Comparison of ENCODE assay signal across 14 cellular contexts in the genomic region with DNA sequence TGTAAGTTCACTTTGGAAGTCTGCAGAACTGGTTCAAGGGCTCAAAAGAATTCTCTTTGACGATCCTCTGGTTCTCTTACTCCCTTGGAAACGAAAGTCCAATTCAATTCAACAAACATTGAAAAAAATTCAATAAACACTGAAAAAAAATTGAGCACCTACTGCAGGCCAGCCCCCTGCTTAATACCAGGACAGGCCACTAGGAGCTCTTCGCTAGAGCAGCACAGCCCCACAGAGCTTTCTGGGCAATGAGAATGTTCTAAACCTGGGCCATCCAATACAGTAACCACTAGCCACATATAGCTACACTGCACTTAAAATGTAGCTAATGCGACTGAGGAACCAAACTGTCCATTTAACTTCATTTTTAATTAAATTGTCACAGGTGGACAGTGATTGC. TPM values are rescaled to one million over a fixed set of nuclear protein-coding genes. Genes with fewer than 3 reads are reported as not detected.
DNase-seq lines count a peak whose midpoint lies in the region; ATAC-seq, FAIRE-seq and TF ChIP-seq lines count a peak whose summit lies in the region.
"Had no signal": no experiment of that assay in that cellular context is flagged by ENCODE, and none has a peak within 500 bp of the region (broad histone marks: within the 10 kb centered on the region; RNA-seq: fewer than 3 reads in every experiment).

No MANE protein-coding gene starts in this region.

- TF ChIP-seq CTCF in HepG2 (CRISPR knock-in tag; IDR thresholded peaks at IDR 0.05) (no peak), right lobe of liver (IDR thresholded peaks at IDR 0.05) (no peak), PC-3 (conservative IDR thresholded peaks at IDR 0.05; ENCODE audit: low read depth, low read length) (peak; percentile 49; the same call in 1 of the 2 replicates), epithelial cell of proximal tubule (conservative IDR thresholded peaks at IDR 0.05; ENCODE audit: low read depth, low read length) (peak; percentile 21), coronary artery (IDR thresholded peaks at IDR 0.05) (no peak)

- H3K4me2 ChIP-seq in HepG2 (ENCODE audit: low read depth, low read length), result no peak overlapping the region
- no peak overlapping the region for H3K4me2 ChIP-seq in PC-3 (ENCODE audit: low read length)

- H3K27ac ChIP-seq in HepG2 (ENCODE audit: extremely low read length, insufficient read depth, low read length), result no peak overlapping the region
- H3K27ac ChIP-seq in right lobe of liver, result no peak overlapping the region
- H3K27ac ChIP-seq in PC-3 (ENCODE audit: low read length), result no peak overlapping the region
- H3K27ac ChIP-seq in coronary artery, result no peak overlapping the region
- H3K27ac ChIP-seq: epithelial cell of prostate, ovary had no signal

- H3K79me2 ChIP-seq in HepG2 (ENCODE audit: insufficient read depth, low read length), result no peaks in the 10 kb centered on the region
- no peaks in the 10 kb centered on the region for H3K79me2 ChIP-seq in PC-3 (ENCODE audit: low read length)

- in situ Hi-C loops in HepG2 (cut with HindIII; ENCODE audit: extremely low pct_ligation_motif_present, low pct_unique_long_range_greater_than_20kb), result no loop called here

- no peak overlapping the region for H2AFZ ChIP-seq in HepG2 (ENCODE audit: low read length)
- no peak overlapping the region for H2AFZ ChIP-seq in PC-3 (ENCODE audit: low read length)

- H3K4me1 ChIP-seq in HepG2 (ENCODE audit: insufficient read depth, low read length) (no peaks in the 10 kb centered on the region), right lobe of liver (no peaks in the 10 kb centered on the region), PC-3 (ENCODE audit: insufficient read depth, low read length) (no peaks in the 10 kb centered on the region)

- no peak for FAIRE-seq in HepG2 (lab: Jason Lieb, UNC)

- CTCF ChIA-PET in HepG2 (lab: Yijun Ruan, JAX; ENCODE audit: low intra/inter-chr PET ratio, low total read pairs), result no interaction called here
- CTCF ChIA-PET in PC-3 (lab: Charles Lee), result no interaction called here

- no peaks in the 10 kb centered on the region for H3K9me2 ChIP-seq in PC-3 (replicated peaks; ENCODE audit: low read length)

- H3K27me3 ChIP-seq in HepG2 (ENCODE audit: control insufficient read depth in 1 of 2, insufficient read depth in 2 of 2, low read length in 2 of 2), result peaks cover 1 to 12% of the 10 kb centered on the region in 2 experiments; a peak in 3 of 5 replicates
- peaks cover 0 to 2% of the 10 kb centered on the region in 2 donors for H3K27me3 ChIP-seq in right lobe of liver
- peaks cover 9% of the 10 kb centered on the region; the same call in 1 of the 2 replicates for H3K27me3 ChIP-seq in PC-3 (ENCODE audit: low read length)
- H3K27me3 ChIP-seq: ovary had no signal

- TF ChIP-seq EP300 in HepG2 (IDR thresholded peaks at IDR 0.05; ENCODE audit: low read depth in 2 of 2, low read length in 2 of 2) (no peak), HepG2 (CRISPR knock-in tag; IDR thresholded peaks at IDR 0.05; ENCODE audit: borderline replicate concordance) (no peak)

- WGBS in HepG2 (ENCODE audit: low lambda C conversion rate), result 21% methylated on average over 4 of the region's 4 CpGs
- WGBS in right lobe of liver (ENCODE audit: insufficient coverage, low coverage, low lambda C conversion rate, missing lambda C conversion rate), result 56% methylated on average over 4 of the region's 4 CpGs

- H3K9me3 ChIP-seq in HepG2 (ENCODE audit: low read length) (no peaks in the 10 kb centered on the region), right lobe of liver (no peaks in the 10 kb centered on the region), PC-3 (ENCODE audit: low read length) (no peaks in the 10 kb centered on the region)
- H3K9me3 ChIP-seq: ovary had no signal

- H3K4me3 ChIP-seq in HepG2 (replicated peaks in 1 of 3; ENCODE audit: insufficient read depth in 1 of 3, low read depth in 2 of 3, low read length in 3 of 3), result no peak overlapping the region
- no peak overlapping the region for H3K4me3 ChIP-seq in right lobe of liver
- H3K4me3 ChIP-seq in PC-3 (ENCODE audit: low read length), result no peak overlapping the region
- H3K4me3 ChIP-seq in epithelial cell of proximal tubule (ENCODE audit: low read depth, low read length), result no peak overlapping the region
- H3K4me3 ChIP-seq in coronary artery, result no peak overlapping the region
- H3K4me3 ChIP-seq: ovary had no signal

- H3F3A ChIP-seq in PC-3 (ENCODE audit: low read length, unreplicated experiment), result no peaks in the 10 kb centered on the region

- BruUV-seq in HepG2 (replicated peaks; lab: Mats Ljungman, UMichigan), result no TSS peak
- no TSS peak for BruUV-seq in PC-3 (replicated peaks; lab: Mats Ljungman, UMichigan)

- H3K36me3 ChIP-seq in HepG2 (replicated peaks in 1 of 2; ENCODE audit: control insufficient read depth in 1 of 2, insufficient read depth in 2 of 2, low read length in 2 of 2) (no peaks in the 10 kb centered on the region), right lobe of liver (no peaks in the 10 kb centered on the region), PC-3 (ENCODE audit: low read depth, low read length) (no peaks in the 10 kb centered on the region)
- H3K36me3 ChIP-seq: ovary had no signal

- DNase-seq in HepG2 (ENCODE audit: low spot score) (no peak), right lobe of liver (no peak), PC-3 (no peak), epithelial cell of proximal tubule (ENCODE audit: low read depth) (no peak), coronary artery (ENCODE audit: low spot score) (no peak), midbrain (lab: John Stamatoyannopoulos, UW) (no peak), NCI-H146 (lab: John Stamatoyannopoulos, UW) (no peak)
- DNase-seq: activated naive CD4-positive, alpha-beta T cell; NCI-H510A treated with DMSO at 0.1 percent for 48 hours; ovary had no signal

- no peak for TF ChIP-seq RAD21 in HepG2 (CRISPR knock-in tag; IDR thresholded peaks at IDR 0.05)

- ATAC-seq in HepG2, result peak; percentile 91
- no peak for ATAC-seq in right lobe of liver
- ATAC-seq in PC-3, result peak; percentile 54
- ATAC-seq in GM21526 (IDR thresholded peaks at IDR 0.05; ENCODE audit: low FRiP score, unreplicated experiment), result no peak

- TF ChIP-seq POLR2A in HepG2 (IDR thresholded peaks at IDR 0.05; ENCODE audit: insufficient read depth in 1 of 2, low read depth in 2 of 2, low read length in 2 of 2) (no peak), right lobe of liver (IDR thresholded peaks at IDR 0.05) (no peak)

- intact Hi-C loops in HepG2 (cut with micrococcal nuclease; ENCODE audit: unreplicated experiment), result no loop called here
- intact Hi-C loops in right lobe of liver (cut with DNase I), result no loop called here
- intact Hi-C loops in PC-3 (cut with micrococcal nuclease), result no loop called here

- H4K20me1 ChIP-seq in HepG2 (ENCODE audit: insufficient read depth, low read length) (no peaks in the 10 kb centered on the region), PC-3 (ENCODE audit: low read length) (no peaks in the 10 kb centered on the region)

- H3K9ac ChIP-seq in HepG2 (ENCODE audit: insufficient read depth, low read depth, low read length) (no peak overlapping the region), PC-3 (ENCODE audit: low read length) (no peak overlapping the region)

- POLR2A ChIA-PET in HepG2 (lab: Yijun Ruan, JAX), result no interaction called here
- POLR2A ChIA-PET in PC-3 (lab: Charles Lee; ENCODE audit: unreplicated experiment), result no interaction called here

TF ChIP-seq in HepG2, 621 proteins besides CTCF, POLR2A, EP300 and RAD21 (continues in another document):
- TF ChIP-seq SUZ12 (IDR thresholded peaks at IDR 0.05; ENCODE audit: low read depth, low read length) (no peak), JARID2 (CRISPR knock-in tag; IDR thresholded peaks at IDR 0.05; ENCODE audit: insufficient replicate concordance) (no peak), ZFP82 (CRISPR knock-in tag; IDR thresholded peaks at IDR 0.05; ENCODE audit: borderline replicate concordance) (no peak)
- TF ChIP-seq, protein P1, sequence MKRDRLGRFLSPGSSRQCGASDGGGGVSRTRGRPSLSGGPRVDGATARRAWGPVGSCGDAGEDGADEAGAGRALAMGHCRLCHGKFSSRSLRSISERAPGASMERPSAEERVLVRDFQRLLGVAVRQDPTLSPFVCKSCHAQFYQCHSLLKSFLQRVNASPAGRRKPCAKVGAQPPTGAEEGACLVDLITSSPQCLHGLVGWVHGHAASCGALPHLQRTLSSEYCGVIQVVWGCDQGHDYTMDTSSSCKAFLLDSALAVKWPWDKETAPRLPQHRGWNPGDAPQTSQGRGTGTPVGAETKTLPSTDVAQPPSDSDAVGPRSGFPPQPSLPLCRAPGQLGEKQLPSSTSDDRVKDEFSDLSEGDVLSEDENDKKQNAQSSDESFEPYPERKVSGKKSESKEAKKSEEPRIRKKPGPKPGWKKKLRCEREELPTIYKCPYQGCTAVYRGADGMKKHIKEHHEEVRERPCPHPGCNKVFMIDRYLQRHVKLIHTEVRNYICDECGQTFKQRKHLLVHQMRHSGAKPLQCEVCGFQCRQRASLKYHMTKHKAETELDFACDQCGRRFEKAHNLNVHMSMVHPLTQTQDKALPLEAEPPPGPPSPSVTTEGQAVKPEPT (CRISPR knock-in tag; IDR thresholded peaks at IDR 0.05; ENCODE audit: low read depth), result no peak

RNA-seq across cellular contexts. Expression of a gene that starts 50.4 kb away (rescaled TPM):
- total RNA-seq in HepG2 (2016; rRNA removed; fragmentation: Illumina TruSeq; extraction: Trizol) (not detected in 2 replicates), right lobe of liver (under 1 TPM in 2 of 6 experiments, not detected in 4; 0.06 to 0.34 TPM), PC-3 (2014; rRNA removed) (not detected in 2 replicates), epithelial cell of proximal tubule (0.06 and 0.07 TPM in 2 replicates)
- total RNA-seq in HepG2 (2016; cell fraction: cytosol; rRNA removed; fragmentation: Illumina TruSeq; extraction: Trizol; ENCODE audit: low read depth), result not detected in 2 replicates
- total RNA-seq in HepG2 (2016; cell fraction: insoluble cytoplasmic fraction; rRNA removed; fragmentation: Illumina TruSeq; extraction: Trizol), result not detected in 2 replicates
- not detected in 2 replicates for total RNA-seq in HepG2 (2016; cell fraction: membrane; rRNA removed; fragmentation: Illumina TruSeq; extraction: Trizol)
- not detected in 2 replicates for total RNA-seq in HepG2 (2016; cell fraction: nucleus; rRNA removed; fragmentation: Illumina TruSeq; extraction: Trizol)
- not detected in 2 replicates for polyA plus RNA-seq in HepG2 (2011; rRNA removed)
- polyA plus RNA-seq in HepG2 (2011; cell fraction: cytosol; rRNA removed), result not detected in 2 replicates
- not detected in 2 replicates for polyA plus RNA-seq in HepG2 (2011; cell fraction: nucleus; rRNA removed)
- polyA plus RNA-seq in HepG2 (2012), result not detected in 2 replicates
- not detected in 2 replicates for polyA plus RNA-seq in HepG2 (2016; cell fraction: cytosol; fragmentation: Illumina TruSeq; extraction: Trizol; ENCODE audit: low read depth)
- polyA plus RNA-seq in HepG2 (2016; cell fraction: insoluble cytoplasmic fraction; fragmentation: Illumina TruSeq; extraction: Trizol; ENCODE audit: low read depth), result not detected in 2 replicates
- not detected in 2 replicates for polyA plus RNA-seq in HepG2 (2016; cell fraction: membrane; fragmentation: Illumina TruSeq; extraction: Trizol; ENCODE audit: low read depth)
- not detected in 2 replicates for polyA plus RNA-seq in HepG2 (2016; cell fraction: nucleus; fragmentation: Illumina TruSeq; extraction: Trizol; ENCODE audit: insufficient read depth, low read depth)
- polyA minus RNA-seq in HepG2 (2011; rRNA and poly(A)+ RNA removed; ENCODE audit: low replicate concordance), result not detected in 2 replicates
- polyA minus RNA-seq in HepG2 (2011; cell fraction: cytosol; rRNA and poly(A)+ RNA removed), result not detected in 2 replicates
- polyA minus RNA-seq in HepG2 (2011; cell fraction: nucleus; rRNA and poly(A)+ RNA removed), result not detected in 2 replicates
- total RNA-seq: activated CD8-positive, alpha-beta memory T cell treated with anti-CD3 and anti-CD28 coated beads for 36 hours; lung microvascular endothelial cell had no signal

Comparison
In these comparisons a context has a peak if more than half of its experiments do, and no peak if none do; other contexts are left out.
1. ATAC-seq: peak in HepG2 (single experiment) and PC-3 (single experiment); none in right lobe of liver (0 of 4) and GM21526 (single experiment).
2. CTCF ChIP-seq: peak in PC-3 (single experiment) and epithelial cell of proximal tubule (single experiment); none in HepG2 (single experiment), right lobe of liver (0 of 4) and coronary artery (single experiment).